6 cellular contexts compared by ENCODE assay signal in genomic region chr9:34275811-34276210, GRCh38.
"Had no signal": no experiment of that assay in that cellular context is flagged by ENCODE, and none has a peak within 500 bp of the region (broad histone marks: within the 10 kb centered on the region; RNA-seq: fewer than 3 reads in every experiment).

No MANE protein-coding gene starts in this region.

- H3K4me3 Mint-ChIP-seq: GM23338, H9 had no signal

- ATAC-seq: GM23338, K562 had no signal

- H3K4me1 Mint-ChIP-seq: GM23338, H9 had no signal

- H3K4me3 ChIP-seq: GM23338, K562 had no signal

- H3K27ac Mint-ChIP-seq: GM23338, H9 had no signal

- DNase-seq: H9, HCEC 1CT, IMR-90, KG1 had no signal

- H3K9me3 Mint-ChIP-seq: GM23338, H9 had no signal
